ENCODE assay signal across 8 cellular contexts in the genomic region with DNA sequence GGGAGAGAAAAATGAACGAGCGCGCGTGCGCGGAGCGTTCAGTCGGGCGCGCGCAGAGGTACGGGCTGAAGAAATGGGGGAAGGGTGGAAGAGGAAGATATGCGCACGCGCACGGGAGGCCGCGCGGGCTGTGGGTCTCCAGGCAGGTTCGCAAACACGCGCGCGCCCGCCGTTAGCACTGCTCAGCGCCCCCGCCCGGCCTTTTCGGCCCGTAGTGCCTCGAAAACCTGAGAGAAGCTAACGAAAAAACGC. TPM values are rescaled to one million over a fixed set of nuclear protein-coding genes. Genes with fewer than 3 reads are reported as not detected.
DNase-seq lines count a peak whose midpoint lies in the region; ATAC-seq and TF ChIP-seq lines count a peak whose summit lies in the region.

No MANE protein-coding gene starts in this region.

- DNase-seq in D341Med (ENCODE audit: low spot score) (peak; percentile 91), Peyer's patch (peak; percentile 88 to 97 (median 91)), fibroblast of lung (ENCODE audit: low read depth in 2 of 2) (peak; percentile 82 to 90)
- DNase-seq in activated T-helper 1 cell treated with anti-CD3 and anti-CD28 coated beads, Interleukin-2, amount 50 U/mL, for 16 hours (ENCODE audit: low read depth in 1 of 2, low spot score in 1 of 2): peak; percentile 85 to 90
- DNase-seq in naive thymus-derived CD4-positive, alpha-beta T cell: peak; percentile 90 to 98 (median 95)
- DNase-seq in stimulated activated effector memory CD8-positive, alpha-beta T cell treated with anti-CD3 and anti-CD28 coated beads, Interleukin-12 subunit alpha, Interleukin-12 subunit beta, amount 100 ng/mL, for 72 hours (ENCODE audit: low spot score in 2 of 2): peak; percentile 89 to 95

- H4K20me1 ChIP-seq in fibroblast of lung (ENCODE audit: control insufficient read depth, extremely low read depth, insufficient read depth, low read length): peaks cover 4% of the 10 kb centered on the region

- peak overlapping the region; percentile 99 for H3K27ac ChIP-seq in KOPT-K1 (ENCODE audit: low read depth, low read length, poor library complexity, severe bottlenecking)
- H3K27ac ChIP-seq in Peyer's patch: peak overlapping the region; percentile 99 to 100 (median 100)
- H3K27ac ChIP-seq in fibroblast of lung (ENCODE audit: insufficient read depth, low read length): peak overlapping the region; percentile 100
- H3K27ac ChIP-seq in naive thymus-derived CD4-positive, alpha-beta T cell (ENCODE audit: low read depth, low read length): peak overlapping the region; percentile 99

- H3K27me3 Mint-ChIP-seq in naive thymus-derived CD4-positive, alpha-beta T cell: peaks cover 0 to 2% (median 0%) of the 10 kb centered on the region in 5 donors

- H3K9me3 ChIP-seq in KOPT-K1 (ENCODE audit: insufficient read depth, low read length, poor library complexity, severe bottlenecking) (no peaks in the 10 kb centered on the region), Peyer's patch (no peaks in the 10 kb centered on the region), fibroblast of lung (ENCODE audit: control insufficient read depth, insufficient read depth, low read depth, low read length) (no peaks in the 10 kb centered on the region)
- H3K9me3 ChIP-seq in naive thymus-derived CD4-positive, alpha-beta T cell (ENCODE audit: control insufficient read depth in 2 of 3, low read length in 3 of 3): no peaks in the 10 kb centered on the region

- peak overlapping the region; percentile 100 for H3K9ac ChIP-seq in fibroblast of lung (ENCODE audit: insufficient read depth, low read length)

- H3K27ac Mint-ChIP-seq in naive thymus-derived CD4-positive, alpha-beta T cell: peak overlapping the region; percentile 99 to 100 (median 100)
- peak overlapping the region; percentile 100 for H3K27ac Mint-ChIP-seq in stimulated activated effector memory CD8-positive, alpha-beta T cell treated with anti-CD3 and anti-CD28 coated beads, Interleukin-12 subunit alpha, Interleukin-12 subunit beta, amount 100 ng/mL, for 72 hours

- POLR2A ChIA-PET in naive thymus-derived CD4-positive, alpha-beta T cell (lab: Charles Lee): interaction anchor here (0.6 to 7.1 kb wide), 34 partner anchors 8 to 1234 kb away, joined by 3 to 154 read pairs (median 6); partner anchors contain the start of genes AHI1, HBS1L, MAP3K5 and MTFR2

- H3K4me1 ChIP-seq in Peyer's patch (peaks cover 0 to 46% (median 11%) of the 10 kb centered on the region in 4 donors), fibroblast of lung (ENCODE audit: control insufficient read depth, extremely low read depth, insufficient read depth, low read length) (peaks cover 5% of the 10 kb centered on the region)
- H3K4me1 ChIP-seq in naive thymus-derived CD4-positive, alpha-beta T cell (ENCODE audit: control insufficient read depth in 2 of 2, insufficient read depth in 2 of 2, low read length in 2 of 2): peaks cover 41 to 42% of the 10 kb centered on the region in 2 donors

- peak overlapping the region; percentile 87 to 99 (median 94) for H3K4me3 ChIP-seq in Peyer's patch
- peak overlapping the region; percentile 89 to 99 (median 98) for H3K4me3 ChIP-seq in fibroblast of lung (replicated peaks in 1 of 4; ENCODE audit: control extremely low read depth in 1 of 4, insufficient read depth in 1 of 4, low read depth in 3 of 4, low read length in 4 of 4)
- H3K4me3 ChIP-seq in naive thymus-derived CD4-positive, alpha-beta T cell (ENCODE audit: low read length): peak overlapping the region; percentile 93

- TF ChIP-seq POLR2A in Peyer's patch (IDR thresholded peaks at IDR 0.05): no peak

- peaks cover 0 to 20% (median 16%) of the 10 kb centered on the region in 5 donors for H3K36me3 Mint-ChIP-seq in naive thymus-derived CD4-positive, alpha-beta T cell
- peaks cover 61% of the 10 kb centered on the region for H3K36me3 Mint-ChIP-seq in stimulated activated effector memory CD8-positive, alpha-beta T cell treated with anti-CD3 and anti-CD28 coated beads, Interleukin-12 subunit alpha, Interleukin-12 subunit beta, amount 100 ng/mL, for 72 hours

- H2AFZ ChIP-seq in fibroblast of lung (ENCODE audit: low read length): no peak overlapping the region

- ATAC-seq in GM21723 (IDR thresholded peaks at IDR 0.05; ENCODE audit: unreplicated experiment): peak; percentile 50
- ATAC-seq in naive thymus-derived CD4-positive, alpha-beta T cell: peak; percentile 64
- ATAC-seq in stimulated activated effector memory CD8-positive, alpha-beta T cell treated with anti-CD3 and anti-CD28 coated beads, Interleukin-12 subunit alpha, Interleukin-12 subunit beta, amount 100 ng/mL, for 72 hours: peak; percentile 68

- peaks cover 0 to 16% (median 0%) of the 10 kb centered on the region in 11 donors for H3K9me3 Mint-ChIP-seq in naive thymus-derived CD4-positive, alpha-beta T cell
- H3K9me3 Mint-ChIP-seq in stimulated activated effector memory CD8-positive, alpha-beta T cell treated with anti-CD3 and anti-CD28 coated beads, Interleukin-12 subunit alpha, Interleukin-12 subunit beta, amount 100 ng/mL, for 72 hours: no peaks in the 10 kb centered on the region

- H3K4me3 Mint-ChIP-seq in naive thymus-derived CD4-positive, alpha-beta T cell: peak overlapping the region; percentile 94 to 100 (median 98)
- peak overlapping the region; percentile 99 for H3K4me3 Mint-ChIP-seq in stimulated activated effector memory CD8-positive, alpha-beta T cell treated with anti-CD3 and anti-CD28 coated beads, Interleukin-12 subunit alpha, Interleukin-12 subunit beta, amount 100 ng/mL, for 72 hours

- peak overlapping the region; percentile 56 for H3K4me2 ChIP-seq in fibroblast of lung (ENCODE audit: extremely low read depth, insufficient read depth, low read length)

- CTCF ChIA-PET in naive thymus-derived CD4-positive, alpha-beta T cell (lab: Charles Lee): interaction anchor here (1.8 to 4.0 kb wide), 2 partner anchors 39 to 503 kb away, joined by 5 to 19 read pairs; partner anchors contain the start of genes MAP3K5 and MTFR2

- peaks cover 23% of the 10 kb centered on the region; the same call in 1 of the 2 replicates for H3K36me3 ChIP-seq in KOPT-K1 (ENCODE audit: insufficient read depth, low read length)
- no peaks in the 10 kb centered on the region for H3K36me3 ChIP-seq in Peyer's patch
- H3K36me3 ChIP-seq in fibroblast of lung (ENCODE audit: control insufficient read depth, insufficient read depth, low read length): no peaks in the 10 kb centered on the region
- H3K36me3 ChIP-seq in naive thymus-derived CD4-positive, alpha-beta T cell (ENCODE audit: control insufficient read depth in 2 of 3, insufficient read depth in 3 of 3, low read length in 3 of 3): peaks cover 0 to 3% (median 0%) of the 10 kb centered on the region in 3 experiments

- TF ChIP-seq CTCF in Peyer's patch (IDR thresholded peaks at IDR 0.05): peak in 1 of 6 experiments; percentile 1
- no peak for TF ChIP-seq CTCF in fibroblast of lung (conservative IDR thresholded peaks at IDR 0.05 in 1 of 2, IDR thresholded peaks at IDR 0.05 in 1 of 2; ENCODE audit: low read depth in 1 of 2, low read length in 2 of 2)

- intact Hi-C loops in naive thymus-derived CD4-positive, alpha-beta T cell (cut with micrococcal nuclease): loop anchor here (1.0 to 5.0 kb wide), 13 partner anchors 14 to 1578 kb away; partner anchors contain the start of genes HBS1L (in 1 of the 2), MAP3K5 (in 1 of the 2), MTFR2 (in 1 of the 2) and TNFAIP3 (in 1 of the 2)

- peaks cover 24 to 79% (median 60%) of the 10 kb centered on the region in 7 donors for H3K4me1 Mint-ChIP-seq in naive thymus-derived CD4-positive, alpha-beta T cell
- H3K4me1 Mint-ChIP-seq in stimulated activated effector memory CD8-positive, alpha-beta T cell treated with anti-CD3 and anti-CD28 coated beads, Interleukin-12 subunit alpha, Interleukin-12 subunit beta, amount 100 ng/mL, for 72 hours: peaks cover 54% of the 10 kb centered on the region

- H3K27me3 ChIP-seq in Peyer's patch: no peaks in the 10 kb centered on the region
- no peaks in the 10 kb centered on the region for H3K27me3 ChIP-seq in fibroblast of lung (ENCODE audit: control insufficient read depth, insufficient read depth, low read length)
- no peaks in the 10 kb centered on the region for H3K27me3 ChIP-seq in naive thymus-derived CD4-positive, alpha-beta T cell (ENCODE audit: control insufficient read depth in 2 of 2, insufficient read depth in 2 of 2, low read length in 2 of 2)

- H3K79me2 ChIP-seq in fibroblast of lung (ENCODE audit: control insufficient read depth, insufficient read depth, low read length): peaks cover 52% of the 10 kb centered on the region

RNA-seq across cellular contexts. Expression of gene BCLAF1, which starts 0.4 kb away (rescaled TPM):
- total RNA-seq in Peyer's patch: 100 to 1,000 TPM; 110 to 639 (median 135) TPM
- total RNA-seq in fibroblast of lung: 69.9 and 82.6 TPM in 2 replicates
- polyA plus RNA-seq in fibroblast of lung: 99.8 and 102 TPM in 2 replicates
- polyA plus RNA-seq in fibroblast of lung (2012): 88.3 and 99.2 TPM in 2 replicates
- 16.7 and 48.2 TPM in 2 replicates for polyA minus RNA-seq in fibroblast of lung (ENCODE audit: low replicate concordance)
- 100 to 1,000 TPM; 202 to 439 (median 262) TPM for total RNA-seq in naive thymus-derived CD4-positive, alpha-beta T cell
- 100 to 1,000 TPM; 127 to 153 TPM for polyA plus RNA-seq in naive thymus-derived CD4-positive, alpha-beta T cell

RNA-seq across cellular contexts. Expression of gene MTFR2, which starts 39.1 kb away (rescaled TPM):
- 1 to 10 TPM in 3 of 4 donors, not detected in 1; 2.1 to 5.0 (median 2.7) TPM for total RNA-seq in Peyer's patch
- total RNA-seq in fibroblast of lung: 0.26 and 0.83 TPM in 2 replicates
- 3.3 and 12.7 TPM in 2 replicates for polyA plus RNA-seq in fibroblast of lung
- polyA plus RNA-seq in fibroblast of lung (2012): 1.7 and 5.2 TPM in 2 replicates
- 20.0 TPM in 1 of 2 replicates, not detected in the other for polyA minus RNA-seq in fibroblast of lung (ENCODE audit: low replicate concordance)
- 10 to 100 TPM in 1 of 5 experiments, 1 to 10 TPM in 3, under 1 TPM in 1; 0.92 to 20.4 (median 1.9) TPM for total RNA-seq in naive thymus-derived CD4-positive, alpha-beta T cell
- polyA plus RNA-seq in naive thymus-derived CD4-positive, alpha-beta T cell: under 1 TPM; 0.63 to 0.69 TPM

Comparison
In these comparisons a context has a peak if more than half of its experiments do, and no peak if none do; other contexts are left out.
1. Peak in every context shown above with its lines: DNase-seq, ATAC-seq, H3K4me3 ChIP-seq and H3K27ac ChIP-seq.